Comparison of ENCODE assay signal across 10 cellular contexts in genomic region chr5:149130121-149130931, GRCh38. TPM values are rescaled to one million over a fixed set of nuclear protein-coding genes. Genes with fewer than 3 reads are reported as not detected.
DNase-seq lines count a peak whose midpoint lies in the region; ATAC-seq, FAIRE-seq and TF ChIP-seq lines count a peak whose summit lies in the region.
"Had no signal": no experiment of that assay in that cellular context is flagged by ENCODE, and none has a peak within 500 bp of the region (broad histone marks: within the 10 kb centered on the region; RNA-seq: fewer than 3 reads in every experiment).

No MANE protein-coding gene starts in this region.

- no peak overlapping the region for H3K9ac ChIP-seq in endothelial cell of umbilical vein (replicated peaks; ENCODE audit: extremely low read depth, insufficient read depth, low read length)

- CTCF ChIA-PET in endothelial cell of umbilical vein (lab: Charles Lee) = interaction anchor here (0.6 to 5.0 kb wide), 29 partner anchors 10 to 399 kb away, joined by 3 to 71 read pairs (median 5); partner anchors contain the start of gene ABLIM3

- no peak overlapping the region for H3K27ac Mint-ChIP-seq in stimulated activated naive CD8-positive, alpha-beta T cell treated with anti-CD3 and anti-CD28 coated beads, Interleukin-15, amount 100 ng/mL, for 72 hours

- no peaks in the 10 kb centered on the region for H3K4me1 Mint-ChIP-seq in stimulated activated naive CD8-positive, alpha-beta T cell treated with anti-CD3 and anti-CD28 coated beads, Interleukin-15, amount 100 ng/mL, for 72 hours

- intact Hi-C loops in endothelial cell of umbilical vein (cut with micrococcal nuclease) (loop anchor here (1.0 to 10.0 kb wide), 5 partner anchors 99 to 304 kb away; partner anchors contain the start of gene GRPEL2), lower lobe of right lung (cut with DNase I) (loop anchor here (10.0 kb wide), 1 partner anchor 94 kb away; no protein-coding TSS in a partner anchor)

- no peak overlapping the region for H2AFZ ChIP-seq in endothelial cell of umbilical vein (ENCODE audit: low read depth, low read length)

- FAIRE-seq in endothelial cell of umbilical vein (lab: Jason Lieb, UNC) = peak; percentile 28

- TF ChIP-seq POLR2A in endothelial cell of umbilical vein (IDR thresholded peaks at IDR 0.05; ENCODE audit: low read depth, low read length) = no peak

- no peak for ATAC-seq in lower lobe of right lung
- ATAC-seq in stimulated activated naive CD8-positive, alpha-beta T cell treated with anti-CD3 and anti-CD28 coated beads, Interleukin-15, amount 100 ng/mL, for 72 hours = no peak
- ATAC-seq: activated T-cell treated with anti-CD3 and anti-CD28 coated beads, Interleukin-2, amount 50 U/mL, for 4 hours had no signal

- DNase-seq in AG10803 (ENCODE audit: low read depth) (no peak), endothelial cell of umbilical vein (ENCODE audit: low read depth, low spot score) (peak; percentile 45), lower lobe of right lung (no peak), middle frontal gyrus (ENCODE audit: extremely low spot score, low spot score) (no peak), NCI-H2227 treated with DMSO at 0.1 percent for 48 hours (lab: John Stamatoyannopoulos, UW) (no peak)
- DNase-seq in stimulated activated naive CD8-positive, alpha-beta T cell treated with anti-CD3 and anti-CD28 coated beads, Interleukin-15, amount 100 ng/mL, for 72 hours = no peak
- DNase-seq in activated CD4-positive, alpha-beta T cell treated with anti-CD3 and anti-CD28 coated beads, Interleukin-2, amount 50 U/mL, for 4 hours = no peak
- DNase-seq: activated T-cell treated with anti-CD3 and anti-CD28 coated beads, Interleukin-2, amount 50 U/mL, for 4 hours; islet precursor cell had no signal

- H3K4me2 ChIP-seq in endothelial cell of umbilical vein (ENCODE audit: insufficient read depth, low read length) = no peak overlapping the region

- H3K4me3 ChIP-seq in AG10803 (ENCODE audit: low read length) (no peak overlapping the region), endothelial cell of umbilical vein (replicated peaks in 1 of 3; ENCODE audit: insufficient read depth in 1 of 3, low read depth in 1 of 3, low read length in 3 of 3) (no peak overlapping the region), lower lobe of right lung (no peak overlapping the region)

- H3K27me3 ChIP-seq in endothelial cell of umbilical vein (ENCODE audit: control insufficient read depth in 2 of 2, insufficient read depth in 2 of 2, low read length in 2 of 2) (no peaks in the 10 kb centered on the region), lower lobe of right lung (ENCODE audit: low read depth) (no peaks in the 10 kb centered on the region)

- TF ChIP-seq CTCF in AG10803 (conservative IDR thresholded peaks at IDR 0.05; ENCODE audit: low read length) (peak; percentile 56), LNCAP (IDR thresholded peaks at IDR 0.05) (peak; percentile 30; the same call in 1 of the 2 replicates), endothelial cell of umbilical vein (IDR thresholded peaks at IDR 0.05; ENCODE audit: extremely low read depth in 1 of 2, insufficient read depth in 1 of 2, low read depth in 1 of 2, low read length in 2 of 2) (peak; percentile 38 to 39), lower lobe of right lung (IDR thresholded peaks at IDR 0.05) (peak; percentile 27)

- H3K9me1 ChIP-seq in endothelial cell of umbilical vein (replicated peaks; ENCODE audit: control insufficient read depth, extremely low read depth, insufficient read depth, low read length) = no peaks in the 10 kb centered on the region

- H3K9me3 Mint-ChIP-seq in stimulated activated naive CD8-positive, alpha-beta T cell treated with anti-CD3 and anti-CD28 coated beads, Interleukin-15, amount 100 ng/mL, for 72 hours = no peaks in the 10 kb centered on the region
- H3K9me3 Mint-ChIP-seq: activated T-cell treated with anti-CD3 and anti-CD28 coated beads, Interleukin-2, amount 50 U/mL, for 4 hours had no signal

- H3K4me1 ChIP-seq in endothelial cell of umbilical vein (ENCODE audit: control insufficient read depth, extremely low read depth, insufficient read depth, low read length) (peaks cover 31% of the 10 kb centered on the region), lower lobe of right lung (peaks cover 16% of the 10 kb centered on the region)

- no peaks in the 10 kb centered on the region for H3K9me3 ChIP-seq in endothelial cell of umbilical vein (replicated peaks; ENCODE audit: control insufficient read depth, insufficient read depth, low read length)
- H3K9me3 ChIP-seq in lower lobe of right lung = no peaks in the 10 kb centered on the region

- H3K79me2 ChIP-seq in endothelial cell of umbilical vein (ENCODE audit: control insufficient read depth, insufficient read depth, low read length) = no peaks in the 10 kb centered on the region

- POLR2A ChIA-PET in endothelial cell of umbilical vein (lab: Charles Lee) = no interaction called here

- dilution Hi-C loops in endothelial cell of umbilical vein (cut with MboI; ENCODE audit: extremely low pct_ligation_motif_present, low sequenced_read_pairs) = no loop called here

- no peaks in the 10 kb centered on the region for H4K20me1 ChIP-seq in endothelial cell of umbilical vein (replicated peaks; ENCODE audit: control insufficient read depth, extremely low read depth, insufficient read depth, low read length)

- H3K27ac ChIP-seq in endothelial cell of umbilical vein (ENCODE audit: insufficient read depth, low read depth, low read length) = no peak overlapping the region
- H3K27ac ChIP-seq in lower lobe of right lung = no peak overlapping the region

- H3K4me3 Mint-ChIP-seq in stimulated activated naive CD8-positive, alpha-beta T cell treated with anti-CD3 and anti-CD28 coated beads, Interleukin-15, amount 100 ng/mL, for 72 hours = no peak overlapping the region
- H3K4me3 Mint-ChIP-seq: activated T-cell treated with anti-CD3 and anti-CD28 coated beads, Interleukin-2, amount 50 U/mL, for 4 hours had no signal

- BruUV-seq in endothelial cell of umbilical vein (replicated peaks; lab: Mats Ljungman, UMichigan) = no TSS peak

- H3K36me3 ChIP-seq in endothelial cell of umbilical vein (ENCODE audit: control insufficient read depth in 2 of 2, extremely low read depth in 1 of 2, insufficient read depth in 2 of 2, low read length in 2 of 2) = no peaks in the 10 kb centered on the region
- H3K36me3 ChIP-seq in lower lobe of right lung = no peaks in the 10 kb centered on the region

- H3K27me3 Mint-ChIP-seq in stimulated activated naive CD8-positive, alpha-beta T cell treated with anti-CD3 and anti-CD28 coated beads, Interleukin-15, amount 100 ng/mL, for 72 hours = peaks cover 23% of the 10 kb centered on the region

TF ChIP-seq in endothelial cell of umbilical vein, 7 proteins besides CTCF, POLR2A, EP300 and RAD21:
- TF ChIP-seq MYC (IDR thresholded peaks at IDR 0.05; ENCODE audit: low read depth, low read length) (no peak), JUN (IDR thresholded peaks at IDR 0.05; ENCODE audit: borderline replicate concordance, insufficient read depth, insufficient read length, low read depth) (no peak), EZH2 (IDR thresholded peaks at IDR 0.05; ENCODE audit: borderline replicate concordance, low read depth, low read length, severe bottlenecking) (no peak), FOS (IDR thresholded peaks at IDR 0.05; ENCODE audit: borderline replicate concordance, insufficient read depth, low read length) (no peak), MAX (IDR thresholded peaks at IDR 0.05; ENCODE audit: insufficient read depth, insufficient read length) (no peak), POLR2AphosphoS5 (IDR thresholded peaks at IDR 0.05; ENCODE audit: insufficient read depth, low read depth, low read length) (no peak), GATA2 (IDR thresholded peaks at IDR 0.05; ENCODE audit: insufficient read depth, insufficient read length, low read depth, low read length) (no peak)

RNA-seq across cellular contexts. Expression of gene ABLIM3, which starts 11.0 kb away (rescaled TPM):
- total RNA-seq in endothelial cell of umbilical vein (25.7 and 42.1 TPM in 2 replicates), lower lobe of right lung (26.7 TPM)
- 14.9 and 16.7 TPM in 2 replicates for polyA plus RNA-seq in endothelial cell of umbilical vein
- polyA plus RNA-seq in endothelial cell of umbilical vein (2011; cell fraction: cytosol; rRNA removed) = 18.4 and 19.1 TPM in 2 replicates
- polyA plus RNA-seq in endothelial cell of umbilical vein (2011; cell fraction: nucleus; rRNA removed) = 50.3 and 58.4 TPM in 2 replicates
- polyA plus RNA-seq in endothelial cell of umbilical vein (2012) = 26.0 and 29.4 TPM in 2 replicates
- polyA minus RNA-seq in endothelial cell of umbilical vein = 33.8 and 34.6 TPM in 2 replicates
- polyA minus RNA-seq in endothelial cell of umbilical vein (2011; cell fraction: cytosol; rRNA and poly(A)+ RNA removed) = 0.31 TPM
- 29.8 and 34.3 TPM in 2 replicates for polyA minus RNA-seq in endothelial cell of umbilical vein (2011; cell fraction: nucleus; rRNA and poly(A)+ RNA removed)
